Comparison of ENCODE assay signal across 1 cellular context in genomic region chr10:62085404-62085803, GRCh38.
TF ChIP-seq lines count a peak whose summit lies in the region.

No MANE protein-coding gene starts in this region.

TF ChIP-seq in WTC11, 78 proteins besides CTCF, POLR2A, EP300 and RAD21 (continued from another document):
- TF ChIP-seq HMGXB4 (CRISPR knock-in tag; IDR thresholded peaks at IDR 0.05) (no peak), ATF3 (CRISPR knock-in tag; conservative IDR thresholded peaks at IDR 0.05) (no peak), TP53 (CRISPR knock-in tag; IDR thresholded peaks at IDR 0.05) (no peak), ZNF416 (CRISPR knock-in tag; IDR thresholded peaks at IDR 0.05) (no peak), ZNF423 (CRISPR knock-in tag; IDR thresholded peaks at IDR 0.05) (no peak), SMAD3 (CRISPR knock-in tag; IDR thresholded peaks at IDR 0.05; ENCODE audit: borderline replicate concordance) (no peak), NR2C2 (CRISPR knock-in tag; IDR thresholded peaks at IDR 0.05) (no peak), CREB1 (CRISPR knock-in tag; IDR thresholded peaks at IDR 0.05) (no peak), HMGA2 (CRISPR knock-in tag; IDR thresholded peaks at IDR 0.05) (no peak), ZNF138 (CRISPR knock-in tag; conservative IDR thresholded peaks at IDR 0.05) (no peak)
